In the genomic region with DNA sequence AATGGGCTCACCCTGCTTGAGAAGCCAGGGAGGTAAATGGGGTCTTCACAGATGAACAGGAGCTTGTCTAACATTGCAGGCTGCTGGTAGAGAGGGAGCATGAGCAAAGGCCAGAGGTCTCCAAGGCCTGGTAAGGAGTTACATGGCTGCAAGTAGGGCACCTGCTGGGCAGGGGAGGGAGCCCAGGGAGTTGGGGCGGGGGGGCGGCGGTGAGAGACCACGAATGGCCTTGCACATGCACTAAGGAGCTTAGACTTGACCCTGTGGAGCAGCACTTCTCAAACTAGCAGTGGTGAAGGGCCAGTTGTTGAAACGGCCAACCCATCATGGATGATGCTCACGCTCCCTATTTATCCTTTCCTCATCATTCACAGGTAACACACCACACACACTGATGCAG, we compare ENCODE assay signal across 15 cellular contexts. TPM values are rescaled to one million over a fixed set of nuclear protein-coding genes. Genes with fewer than 3 reads are reported as not detected.
A peak's percentile ranks its signal among the peaks of the same experiment; 100 is the strongest.
DNase-seq lines count a peak whose midpoint lies in the region; ATAC-seq and TF ChIP-seq lines count a peak whose summit lies in the region.
"Had no signal": no experiment of that assay in that cellular context is flagged by ENCODE, and none has a peak within 500 bp of the region (broad histone marks: within the 10 kb centered on the region; RNA-seq: fewer than 3 reads in every experiment).

No MANE protein-coding gene starts in this region.

- H4K20me1 ChIP-seq in OCI-LY3 (ENCODE audit: insufficient read depth, low read length): no peaks in the 10 kb centered on the region

- H3K9me3 Mint-ChIP-seq in CD4-positive, CD25-positive, alpha-beta regulatory T cell: no peaks in the 10 kb centered on the region

- no peak for ATAC-seq in CD4-positive, CD25-positive, alpha-beta regulatory T cell (ENCODE audit: low read depth in 2 of 2)
- ATAC-seq: heart left ventricle had no signal

- peak overlapping the region in 1 of 4 donors; percentile 70 for H3K4me3 Mint-ChIP-seq in CD4-positive, CD25-positive, alpha-beta regulatory T cell
- H3K4me3 Mint-ChIP-seq: B cell had no signal

- H3K27ac ChIP-seq in ACC112 (ENCODE audit: low read depth, low read length) (peak overlapping the region; percentile 23; the same call in 1 of the 2 replicates), OCI-LY3 (ENCODE audit: low read length) (peak overlapping the region; percentile 98)
- peak overlapping the region; percentile 35 for H3K27ac ChIP-seq in CD4-positive, CD25-positive, alpha-beta regulatory T cell (ENCODE audit: insufficient read depth, low read length, poor library complexity, severe bottlenecking)
- H3K27ac ChIP-seq in effector memory CD4-positive, alpha-beta T cell (ENCODE audit: insufficient read depth, low read length, poor library complexity, severe bottlenecking): peak overlapping the region; percentile 31
- H3K27ac ChIP-seq: cardiac muscle cell, sigmoid colon had no signal

- peak overlapping the region; percentile 54 for H3K9ac ChIP-seq in OCI-LY3 (ENCODE audit: low read length)

- H3K4me1 Mint-ChIP-seq in CD4-positive, CD25-positive, alpha-beta regulatory T cell: peaks cover 29 to 79% (median 51%) of the 10 kb centered on the region in 4 donors

- no peak for TF ChIP-seq CTCF in OCI-LY3 (IDR thresholded peaks at IDR 0.05; ENCODE audit: low read depth, low read length)

- H3K27me3 ChIP-seq in ACC112 (ENCODE audit: insufficient read depth, low read length) (no peaks in the 10 kb centered on the region), OCI-LY3 (ENCODE audit: low read depth, low read length) (no peaks in the 10 kb centered on the region)
- no peaks in the 10 kb centered on the region for H3K27me3 ChIP-seq in CD4-positive, CD25-positive, alpha-beta regulatory T cell (ENCODE audit: control insufficient read depth, insufficient read depth, low read length)
- no peaks in the 10 kb centered on the region for H3K27me3 ChIP-seq in effector memory CD4-positive, alpha-beta T cell (replicated peaks; ENCODE audit: control insufficient read depth, insufficient read depth, low read length, poor library complexity, severe bottlenecking)
- H3K27me3 ChIP-seq: cardiac muscle cell, heart left ventricle, sigmoid colon had no signal

- H2AFZ ChIP-seq in ACC112 (ENCODE audit: low read length, unreplicated experiment) (no peak overlapping the region), OCI-LY3 (ENCODE audit: low read depth, low read length) (no peak overlapping the region)

- H3K79me2 ChIP-seq in ACC112 (ENCODE audit: control insufficient read depth, insufficient read depth, low read length, unreplicated experiment) (no peaks in the 10 kb centered on the region), OCI-LY3 (ENCODE audit: low read length) (peaks cover 69% of the 10 kb centered on the region)

- no peaks in the 10 kb centered on the region for H3K27me3 Mint-ChIP-seq in CD4-positive, CD25-positive, alpha-beta regulatory T cell
- H3K27me3 Mint-ChIP-seq: B cell had no signal

- no peaks in the 10 kb centered on the region for H3K36me3 ChIP-seq in ACC112 (ENCODE audit: insufficient read depth, low read length)
- peaks cover 24% of the 10 kb centered on the region for H3K36me3 ChIP-seq in CD4-positive, CD25-positive, alpha-beta regulatory T cell (ENCODE audit: control insufficient read depth, insufficient read depth, low read length)
- peaks cover 44% of the 10 kb centered on the region for H3K36me3 ChIP-seq in OCI-LY3 (replicated peaks; ENCODE audit: low read depth, low read length)
- peaks cover 12% of the 10 kb centered on the region for H3K36me3 ChIP-seq in effector memory CD4-positive, alpha-beta T cell (ENCODE audit: control insufficient read depth, insufficient read depth, low read length)
- H3K36me3 ChIP-seq: cardiac muscle cell had no signal

- H3K4me2 ChIP-seq in OCI-LY3 (ENCODE audit: low read length): peak overlapping the region; percentile 72

- DNase-seq in CD4-positive, CD25-positive, alpha-beta regulatory T cell: no peak
- no peak for DNase-seq in effector memory CD4-positive, alpha-beta T cell
- DNase-seq in Kasumi-1 (lab: John Stamatoyannopoulos, UW): no peak
- no peak for DNase-seq in NOMO-1 treated with dmso at 0.1 percent for 144 hours (lab: John Stamatoyannopoulos, UW; ENCODE audit: unreplicated experiment)
- no peak for DNase-seq in NCI-H748 (lab: John Stamatoyannopoulos, UW; ENCODE audit: unreplicated experiment)
- DNase-seq: activated CD8-positive, alpha-beta memory T cell treated with anti-CD3 and anti-CD28 coated beads for 24 hours; mesenchymal stem cell; NCI-H2081 treated with DMSO at 0.1 percent for 48 hours; NCI-H524 treated with DMSO at 0.1 percent for 48 hours; sigmoid colon had no signal

- peak overlapping the region; percentile 58 to 95 (median 87) for H3K27ac Mint-ChIP-seq in CD4-positive, CD25-positive, alpha-beta regulatory T cell

- H3K4me1 ChIP-seq in ACC112 (ENCODE audit: control insufficient read depth, insufficient read depth, low read length, unreplicated experiment) (peaks cover 10% of the 10 kb centered on the region), OCI-LY3 (ENCODE audit: low read length) (peaks cover 85% of the 10 kb centered on the region)
- peaks cover 11% of the 10 kb centered on the region for H3K4me1 ChIP-seq in CD4-positive, CD25-positive, alpha-beta regulatory T cell (ENCODE audit: control insufficient read depth, insufficient read depth, low read length, poor library complexity, severe bottlenecking)
- H3K4me1 ChIP-seq in effector memory CD4-positive, alpha-beta T cell (ENCODE audit: control insufficient read depth, insufficient read depth, low read length, poor library complexity, severe bottlenecking): peaks cover 45% of the 10 kb centered on the region
- H3K4me1 ChIP-seq: sigmoid colon had no signal

- H3K4me3 ChIP-seq in ACC112 (ENCODE audit: low read depth, low read length) (no peak overlapping the region), OCI-LY3 (ENCODE audit: low read length) (peak overlapping the region; percentile 45)
- peak overlapping the region; percentile 60 for H3K4me3 ChIP-seq in CD4-positive, CD25-positive, alpha-beta regulatory T cell (ENCODE audit: low read depth, low read length)
- no peak overlapping the region for H3K4me3 ChIP-seq in effector memory CD4-positive, alpha-beta T cell (ENCODE audit: insufficient read depth, low read depth, low read length, poor library complexity, severe bottlenecking)
- H3K4me3 ChIP-seq: cardiac muscle cell, heart left ventricle, sigmoid colon had no signal

- H3K9me3 ChIP-seq in CD4-positive, CD25-positive, alpha-beta regulatory T cell (ENCODE audit: control insufficient read depth in 2 of 2, low read length in 2 of 2): no peaks in the 10 kb centered on the region
- no peaks in the 10 kb centered on the region for H3K9me3 ChIP-seq in OCI-LY3 (ENCODE audit: insufficient read depth, low read length)
- H3K9me3 ChIP-seq in effector memory CD4-positive, alpha-beta T cell (ENCODE audit: control insufficient read depth, low read length): no peaks in the 10 kb centered on the region
- H3K9me3 ChIP-seq: heart left ventricle, sigmoid colon had no signal

- peaks cover 30% of the 10 kb centered on the region for H3K36me3 Mint-ChIP-seq in CD4-positive, CD25-positive, alpha-beta regulatory T cell

RNA-seq across cellular contexts. Expression of gene ERN1, which starts 38.4 kb away (rescaled TPM):
- total RNA-seq in CD4-positive, CD25-positive, alpha-beta regulatory T cell: 96.7 TPM
- polyA plus RNA-seq in CD4-positive, CD25-positive, alpha-beta regulatory T cell: 10 to 100 TPM; 30.2 to 39.3 (median 35.1) TPM

Comparison
In these comparisons a context has a peak if more than half of its experiments do, and no peak if none do; other contexts are left out.
1. H3K27ac ChIP-seq: peak in every context shown above with its lines; median percentile 98 in OCI-LY3; 35 in CD4-positive, CD25-positive, alpha-beta regulatory T cell; 31 in effector memory CD4-positive, alpha-beta T cell; 23 in ACC112.
2. H3K4me3 ChIP-seq: peak in CD4-positive, CD25-positive, alpha-beta regulatory T cell (single experiment) and OCI-LY3 (single experiment); none in ACC112 (single experiment) and effector memory CD4-positive, alpha-beta T cell (single experiment).